Comparison of ENCODE assay signal across 10 cellular contexts in the genomic region with DNA sequence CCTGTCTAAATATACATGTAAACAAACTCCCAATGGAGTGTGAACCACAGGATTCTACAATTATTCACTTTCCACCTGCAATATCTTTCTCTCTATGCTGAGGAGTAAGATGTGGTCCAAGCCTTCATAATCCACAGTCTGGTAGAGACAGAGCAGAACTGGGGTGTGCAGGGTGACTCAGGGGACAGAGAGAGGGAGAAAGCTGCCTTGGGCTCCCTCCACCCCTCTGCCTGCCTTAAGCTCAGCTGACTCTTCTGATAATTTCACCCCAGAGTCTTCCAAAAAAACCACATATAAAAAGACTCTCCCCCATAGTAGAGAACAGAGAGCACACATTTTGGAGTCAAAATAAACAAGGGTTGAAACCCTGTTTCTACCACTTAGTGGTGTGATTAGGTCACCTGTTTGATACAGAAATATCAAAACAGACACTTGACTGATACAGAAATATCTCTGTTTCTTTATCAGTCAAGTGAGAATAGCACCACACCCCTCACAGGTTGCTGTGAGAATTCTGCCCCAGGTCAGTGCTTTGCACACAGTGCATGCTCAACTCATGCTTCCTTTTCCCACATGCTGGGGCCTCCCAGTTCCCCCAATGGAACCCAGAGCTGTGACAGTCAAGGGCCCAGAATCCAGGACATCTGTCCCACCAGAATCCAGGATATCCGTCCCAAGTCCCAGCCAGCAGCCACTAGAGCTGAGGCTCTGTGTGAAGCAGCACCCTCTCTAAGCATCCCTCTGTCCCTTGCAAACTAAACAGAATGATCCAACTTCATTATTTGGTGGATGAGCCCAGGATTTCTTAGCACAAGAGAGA. TPM values are rescaled to one million over a fixed set of nuclear protein-coding genes. Genes with fewer than 3 reads are reported as not detected.
DNase-seq lines count a peak whose midpoint lies in the region; ATAC-seq and TF ChIP-seq lines count a peak whose summit lies in the region.
"Had no signal": no experiment of that assay in that cellular context is flagged by ENCODE, and none has a peak within 500 bp of the region (broad histone marks: within the 10 kb centered on the region; RNA-seq: fewer than 3 reads in every experiment).

No MANE protein-coding gene starts in this region.

- H3K27me3 ChIP-seq in mammary epithelial cell (ENCODE audit: insufficient read depth, low read length) (no peaks in the 10 kb centered on the region), breast epithelium (no peaks in the 10 kb centered on the region), transverse colon (no peaks in the 10 kb centered on the region)

- peak overlapping the region; percentile 70 for H3K4me3 Mint-ChIP-seq in activated naive CD8-positive, alpha-beta T cell treated with anti-CD3 and anti-CD28 coated beads, Interleukin-2, amount 50 U/mL, for 24 hours

- no peak overlapping the region for H3K4me2 ChIP-seq in mammary epithelial cell (ENCODE audit: insufficient read depth, low read depth, low read length)

- peak overlapping the region; percentile 79 for H2AFZ ChIP-seq in mammary epithelial cell (ENCODE audit: low read depth, low read length)

- BruUV-seq in mammary epithelial cell (replicated peaks; lab: Mats Ljungman, UMichigan), result no TSS peak

- H3K4me1 Mint-ChIP-seq in activated naive CD8-positive, alpha-beta T cell treated with anti-CD3 and anti-CD28 coated beads, Interleukin-2, amount 50 U/mL, for 24 hours, result peaks cover 59% of the 10 kb centered on the region

- TF ChIP-seq CTCF in mammary epithelial cell (conservative IDR thresholded peaks at IDR 0.05 in 1 of 2, IDR thresholded peaks at IDR 0.05 in 1 of 2; ENCODE audit: extremely low read depth in 1 of 2, insufficient read depth in 1 of 2, low read depth in 1 of 2, low read length in 2 of 2), result no peak
- TF ChIP-seq CTCF in breast epithelium (IDR thresholded peaks at IDR 0.05), result no peak
- TF ChIP-seq CTCF in transverse colon (IDR thresholded peaks at IDR 0.05), result no peak

- peak overlapping the region; percentile 87 for H3K27ac Mint-ChIP-seq in activated naive CD8-positive, alpha-beta T cell treated with anti-CD3 and anti-CD28 coated beads, Interleukin-2, amount 50 U/mL, for 24 hours

- in situ Hi-C loops in mammary epithelial cell (cut with MboI; ENCODE audit: low sequenced_read_pairs in 2 of 2), result no loop called here
- in situ Hi-C loops in transverse colon (cut with MboI; ENCODE audit: low pct_ligation_motif_present in 1 of 4, low pct_unique_long_range_greater_than_20kb in 1 of 4, low sequenced_read_pairs in 3 of 4), result no loop called here
- in situ Hi-C loops in ACHN (cut with HindIII; ENCODE audit: low pct_ligation_motif_present, low pct_unique_long_range_greater_than_20kb, low sequenced_read_pairs), result no loop called here

- H3K27me3 Mint-ChIP-seq in activated naive CD8-positive, alpha-beta T cell treated with anti-CD3 and anti-CD28 coated beads, Interleukin-2, amount 50 U/mL, for 24 hours, result no peaks in the 10 kb centered on the region

- DNase-seq in mammary epithelial cell, result no peak
- no peak for DNase-seq in breast epithelium (ENCODE audit: low spot score in 2 of 2)
- DNase-seq in activated naive CD8-positive, alpha-beta T cell treated with anti-CD3 and anti-CD28 coated beads, Interleukin-2, amount 50 U/mL, for 24 hours, result no peak
- DNase-seq in transverse colon, result no peak
- no peak for DNase-seq in ACHN

- intact Hi-C loops in mammary epithelial cell (cut with micrococcal nuclease), result no loop called here
- intact Hi-C loops in breast epithelium (cut with DNase I; ENCODE audit: low total_unique reads), result no loop called here
- intact Hi-C loops in transverse colon (cut with DNase I; ENCODE audit: low total_unique reads), result no loop called here

- H3K9me3 Mint-ChIP-seq in activated naive CD8-positive, alpha-beta T cell treated with anti-CD3 and anti-CD28 coated beads, Interleukin-2, amount 50 U/mL, for 24 hours, result no peaks in the 10 kb centered on the region

- TF ChIP-seq EP300 in transverse colon (IDR thresholded peaks at IDR 0.05; ENCODE audit: low read depth), result no peak

- peaks cover 3% of the 10 kb centered on the region for H3K36me3 Mint-ChIP-seq in activated naive CD8-positive, alpha-beta T cell treated with anti-CD3 and anti-CD28 coated beads, Interleukin-2, amount 50 U/mL, for 24 hours (ENCODE audit: low read depth)

- H3K36me3 ChIP-seq in mammary epithelial cell (ENCODE audit: insufficient read depth, low read length) (no peaks in the 10 kb centered on the region), breast epithelium (no peaks in the 10 kb centered on the region), transverse colon (no peaks in the 10 kb centered on the region)

- H3K27ac ChIP-seq in mammary epithelial cell (ENCODE audit: insufficient read depth, low read depth, low read length) (no peak overlapping the region), breast epithelium (peak overlapping the region in 1 of 2 donors; percentile 25), transverse colon (peak overlapping the region in 3 of 4 donors; percentile 0 to 42 (median 11))
- H3K27ac ChIP-seq: C4-2B had no signal

- no peak overlapping the region for H3K9ac ChIP-seq in mammary epithelial cell (ENCODE audit: insufficient read depth, low read length)

- H3K4me1 ChIP-seq in mammary epithelial cell (ENCODE audit: insufficient read depth, low read length), result peaks cover 18% of the 10 kb centered on the region
- no peaks in the 10 kb centered on the region for H3K4me1 ChIP-seq in breast epithelium
- peaks cover 0 to 7% (median 0%) of the 10 kb centered on the region in 4 donors for H3K4me1 ChIP-seq in transverse colon

- H3K79me2 ChIP-seq in mammary epithelial cell (ENCODE audit: insufficient read depth, low read length), result no peaks in the 10 kb centered on the region

- dilution Hi-C loops in mammary epithelial cell (cut with HindIII; ENCODE audit: low sequenced_read_pairs), result no loop called here

- no peak for TF ChIP-seq POLR2A in breast epithelium (IDR thresholded peaks at IDR 0.05)
- no peak for TF ChIP-seq POLR2A in transverse colon (IDR thresholded peaks at IDR 0.05)

- H3K9me3 ChIP-seq in mammary epithelial cell (replicated peaks; ENCODE audit: insufficient read depth, low read length) (no peaks in the 10 kb centered on the region), breast epithelium (no peaks in the 10 kb centered on the region), transverse colon (no peaks in the 10 kb centered on the region)

- ATAC-seq in HG03457 (IDR thresholded peaks at IDR 0.05; ENCODE audit: unreplicated experiment) (peak; percentile 45), GM19467 (IDR thresholded peaks at IDR 0.05; ENCODE audit: unreplicated experiment) (no peak), HG03378 (IDR thresholded peaks at IDR 0.05; ENCODE audit: unreplicated experiment) (no peak)
- ATAC-seq in activated naive CD8-positive, alpha-beta T cell treated with anti-CD3 and anti-CD28 coated beads, Interleukin-2, amount 50 U/mL, for 24 hours, result peak; percentile 58

- CTCF ChIA-PET in mammary epithelial cell (lab: Charles Lee; ENCODE audit: low non-redundant PET), result interaction anchor here (0.6 kb wide), 1 partner anchor 108 kb away, joined by 4 read pairs; no protein-coding TSS in a partner anchor

- H3K4me3 ChIP-seq in mammary epithelial cell (replicated peaks in 1 of 3; ENCODE audit: insufficient read depth in 1 of 3, low read depth in 2 of 3, low read length in 3 of 3) (no peak overlapping the region), breast epithelium (no peak overlapping the region), transverse colon (no peak overlapping the region)

- WGBS in mammary epithelial cell (ENCODE audit: low coverage, missing lambda C conversion rate), result 100% methylated on average over 1 of the region's 1 CpG
- 70% methylated on average over 1 of the region's 1 CpG; no CpG with 5 or more reads in 1 of the 2 donors for WGBS in transverse colon (ENCODE audit: low coverage in 1 of 2), 2 donors

- H4K20me1 ChIP-seq in mammary epithelial cell (ENCODE audit: insufficient read depth, low read length), result no peaks in the 10 kb centered on the region

RNA-seq across cellular contexts. Expression of a gene that starts 1.3 kb away (rescaled TPM):
- total RNA-seq in mammary epithelial cell (under 1 TPM; under 0.01 to 0.16 TPM), breast epithelium (under 1 TPM in 2 of 3 donors, not detected in 1; under 0.01 to 0.15 TPM), transverse colon (under 1 TPM in 2 of 4 donors, not detected in 2; 0.14 to 0.64 TPM)
- polyA plus RNA-seq in mammary epithelial cell, result 0.07 TPM
- polyA minus RNA-seq in mammary epithelial cell, result not detected
- total RNA-seq: fibroblast of lung had no signal
- polyA plus RNA-seq: fibroblast of lung had no signal

RNA-seq across cellular contexts. Expression of a gene that starts 28.5 kb away (rescaled TPM):
- total RNA-seq in mammary epithelial cell (not detected), breast epithelium (not detected), transverse colon (not detected)
- not detected for polyA plus RNA-seq in mammary epithelial cell
- polyA minus RNA-seq in mammary epithelial cell, result not detected
- total RNA-seq: fibroblast of lung had no signal
- polyA plus RNA-seq: fibroblast of lung had no signal

RNA-seq across cellular contexts. Expression of a gene that starts 36.7 kb away (rescaled TPM):
- 100 to 1,000 TPM in 1 of 2 donors, 10 to 100 TPM in 1; 30.0 to 142 TPM for total RNA-seq in mammary epithelial cell
- 91.0 TPM for polyA plus RNA-seq in mammary epithelial cell
- polyA minus RNA-seq in mammary epithelial cell, result 74.3 TPM
- total RNA-seq in breast epithelium, result 10 to 100 TPM in 2 of 3 donors, 1 to 10 TPM in 1; 7.7 to 31.6 (median 10.5) TPM
- total RNA-seq in transverse colon, result 1 to 10 TPM in 1 of 4 donors, not detected in 3; 1.5 TPM
- polyA plus RNA-seq: fibroblast of lung had no signal

RNA-seq across cellular contexts. Expression of a gene that starts 45.5 kb away (rescaled TPM):
- 1 to 10 TPM in 1 of 2 donors, under 1 TPM in 1; 0.83 to 2.1 TPM for total RNA-seq in mammary epithelial cell
- 3.0 TPM for polyA plus RNA-seq in mammary epithelial cell
- polyA minus RNA-seq in mammary epithelial cell, result 11.9 TPM
- 1 to 10 TPM in 1 of 3 donors, under 1 TPM in 2; 0.64 to 1.3 (median 0.98) TPM for total RNA-seq in breast epithelium
- total RNA-seq in transverse colon, result not detected
- total RNA-seq: fibroblast of lung had no signal
- polyA plus RNA-seq: fibroblast of lung had no signal

Comparison
In these comparisons a context has a peak if more than half of its experiments do, and no peak if none do; other contexts are left out.
1. ATAC-seq: peak in HG03457 (single experiment) and activated naive CD8-positive, alpha-beta T cell treated with anti-CD3 and anti-CD28 coated beads, Interleukin-2, amount 50 U/mL, for 24 hours (single experiment); none in GM19467 (single experiment) and HG03378 (single experiment).